9 cellular contexts compared by ENCODE assay signal in genomic region chr12:19946549-19946948, GRCh38.
DNase-seq lines count a peak whose midpoint lies in the region; ATAC-seq and TF ChIP-seq lines count a peak whose summit lies in the region.
"Had no signal": no experiment of that assay in that cellular context is flagged by ENCODE, and none has a peak within 500 bp of the region (broad histone marks: within the 10 kb centered on the region; RNA-seq: fewer than 3 reads in every experiment).

No MANE protein-coding gene starts in this region.

- no peaks in the 10 kb centered on the region for H3K9me3 ChIP-seq in CD4-positive, alpha-beta memory T cell (ENCODE audit: control insufficient read depth in 1 of 2, low read length in 2 of 2)

- H3K9me3 Mint-ChIP-seq in CD4-positive, alpha-beta memory T cell, result peaks cover 0 to 15% (median 7%) of the 10 kb centered on the region in 8 donors
- peaks cover 2% of the 10 kb centered on the region for H3K9me3 Mint-ChIP-seq in activated CD8-positive, alpha-beta T cell treated with anti-CD3 and anti-CD28 coated beads for 36 hours

- no peaks in the 10 kb centered on the region for H3K27me3 ChIP-seq in CD4-positive, alpha-beta memory T cell (ENCODE audit: insufficient read depth, low read length)

- TF ChIP-seq CTCF in epithelial cell of esophagus (IDR thresholded peaks at IDR 0.05; ENCODE audit: insufficient read depth, low read depth, low read length, missing control alignments) (no peak), omental fat pad (IDR thresholded peaks at IDR 0.05) (no peak)
- TF ChIP-seq CTCF in activated CD8-positive, alpha-beta T cell treated with anti-CD3 and anti-CD28 coated beads for 36 hours (IDR thresholded peaks at IDR 0.05), result no peak

- CTCF ChIA-PET in CD4-positive, alpha-beta memory T cell (lab: Charles Lee; ENCODE audit: partially characterized antibody), result no interaction called here
- CTCF ChIA-PET in activated CD8-positive, alpha-beta T cell treated with anti-CD3 and anti-CD28 coated beads for 36 hours (lab: Charles Lee), result no interaction called here

- H3K4me3 Mint-ChIP-seq in CD4-positive, alpha-beta memory T cell, result no peak overlapping the region
- H3K4me3 Mint-ChIP-seq in activated CD8-positive, alpha-beta T cell treated with anti-CD3 and anti-CD28 coated beads for 36 hours, result no peak overlapping the region

- POLR2A ChIA-PET in CD4-positive, alpha-beta memory T cell (lab: Charles Lee; ENCODE audit: partially characterized antibody), result no interaction called here
- POLR2A ChIA-PET in activated CD8-positive, alpha-beta T cell treated with anti-CD3 and anti-CD28 coated beads for 36 hours (lab: Charles Lee), result no interaction called here

- no peaks in the 10 kb centered on the region for H3K4me1 Mint-ChIP-seq in CD4-positive, alpha-beta memory T cell
- no peaks in the 10 kb centered on the region for H3K4me1 Mint-ChIP-seq in activated CD8-positive, alpha-beta T cell treated with anti-CD3 and anti-CD28 coated beads for 36 hours (ENCODE audit: low read depth)

- H3K4me3 ChIP-seq in epithelial cell of esophagus (ENCODE audit: low read length), result no peak overlapping the region
- H3K4me3 ChIP-seq in CD4-positive, alpha-beta memory T cell (ENCODE audit: low read length in 2 of 2), result no peak overlapping the region

- no peaks in the 10 kb centered on the region for H3K27me3 Mint-ChIP-seq in CD4-positive, alpha-beta memory T cell
- no peaks in the 10 kb centered on the region for H3K27me3 Mint-ChIP-seq in activated CD8-positive, alpha-beta T cell treated with anti-CD3 and anti-CD28 coated beads for 36 hours

- no peaks in the 10 kb centered on the region for H3K4me1 ChIP-seq in CD4-positive, alpha-beta memory T cell (ENCODE audit: insufficient read depth, low read length)

- no peak overlapping the region for H3K27ac Mint-ChIP-seq in CD4-positive, alpha-beta memory T cell
- H3K27ac Mint-ChIP-seq in activated CD8-positive, alpha-beta T cell treated with anti-CD3 and anti-CD28 coated beads for 36 hours, result no peak overlapping the region

- intact Hi-C loops in CD4-positive, alpha-beta memory T cell (cut with micrococcal nuclease), result no loop called here
- intact Hi-C loops in activated CD8-positive, alpha-beta T cell treated with anti-CD3 and anti-CD28 coated beads for 36 hours (cut with micrococcal nuclease), result no loop called here

- no peaks in the 10 kb centered on the region for H3K36me3 Mint-ChIP-seq in CD4-positive, alpha-beta memory T cell
- no peaks in the 10 kb centered on the region for H3K36me3 Mint-ChIP-seq in activated CD8-positive, alpha-beta T cell treated with anti-CD3 and anti-CD28 coated beads for 36 hours (ENCODE audit: low read depth)

- H3K27ac ChIP-seq in CD4-positive, alpha-beta memory T cell (ENCODE audit: low read depth, low read length), result no peak overlapping the region
- H3K27ac ChIP-seq: KMS-11 had no signal

- no peaks in the 10 kb centered on the region for H3K36me3 ChIP-seq in CD4-positive, alpha-beta memory T cell (ENCODE audit: insufficient read depth, low read length)

- DNase-seq in DMS53 (lab: John Stamatoyannopoulos, UW), result peak; percentile 95
- peak; percentile 76 for DNase-seq in NCI-H69 (lab: John Stamatoyannopoulos, UW)
- peak; percentile 2 for DNase-seq in epithelial cell of esophagus (ENCODE audit: low read depth)
- no peak for DNase-seq in omental fat pad (ENCODE audit: low spot score)
- no peak for DNase-seq in activated naive CD4-positive, alpha-beta T cell (lab: John Stamatoyannopoulos, UW)
- DNase-seq in HuH-7.5 (ENCODE audit: low spot score), result no peak
- no peak for DNase-seq in CD4-positive, alpha-beta memory T cell
- DNase-seq in activated CD8-positive, alpha-beta T cell treated with anti-CD3 and anti-CD28 coated beads for 36 hours, result no peak

- peak; percentile 90 for ATAC-seq in omental fat pad (ENCODE audit: low FRiP score)
- no peak for ATAC-seq in activated CD8-positive, alpha-beta T cell treated with anti-CD3 and anti-CD28 coated beads for 36 hours

Comparison
In these comparisons a context has a peak if more than half of its experiments do, and no peak if none do; other contexts are left out.
1. DNase-seq: peak in DMS53 (single experiment), NCI-H69 (single experiment) and epithelial cell of esophagus (single experiment); none in omental fat pad (single experiment), activated naive CD4-positive, alpha-beta T cell (0 of 4), HuH-7.5 (single experiment), CD4-positive, alpha-beta memory T cell (0 of 5) and activated CD8-positive, alpha-beta T cell treated with anti-CD3 and anti-CD28 coated beads for 36 hours (single experiment).